Comparison of ENCODE assay signal across 16 cellular contexts in genomic region chr9:84393266-84393905, GRCh38. TPM values are rescaled to one million over a fixed set of nuclear protein-coding genes. Genes with fewer than 3 reads are reported as not detected.
DNase-seq lines count a peak whose midpoint lies in the region; FAIRE-seq and TF ChIP-seq lines count a peak whose summit lies in the region.
"Had no signal": no experiment of that assay in that cellular context is flagged by ENCODE, and none has a peak within 500 bp of the region (broad histone marks: within the 10 kb centered on the region; RNA-seq: fewer than 3 reads in every experiment).

No MANE protein-coding gene starts in this region.

- H3K4me1 ChIP-seq in H9 (ENCODE audit: insufficient read depth, low read length) (no peaks in the 10 kb centered on the region; the same call in 1 of the 2 replicates), H1 (replicated peaks in 1 of 4; ENCODE audit: control insufficient read depth in 3 of 4, insufficient read depth in 4 of 4, low read length in 3 of 4) (no peaks in the 10 kb centered on the region; a peak in 1 of 7 replicates), neural progenitor cell (no peaks in the 10 kb centered on the region), sigmoid colon (no peaks in the 10 kb centered on the region)
- H3K4me1 ChIP-seq: Peyer's patch had no signal

- H3K79me1 ChIP-seq in H9 (ENCODE audit: insufficient read depth, low read depth, low read length, poor library complexity, severe bottlenecking): no peaks in the 10 kb centered on the region
- H3K79me1 ChIP-seq in H1 (ENCODE audit: low read depth, low read length): no peaks in the 10 kb centered on the region

- H3K9ac ChIP-seq in H9 (ENCODE audit: extremely low read depth, insufficient read length, low read length) (no peak overlapping the region), H1 (replicated peaks in 1 of 4; ENCODE audit: extremely low read depth in 1 of 4, low read depth in 3 of 4, low read length in 3 of 4) (no peak overlapping the region), neural progenitor cell (no peak overlapping the region)

- H3K14ac ChIP-seq in H9 (ENCODE audit: insufficient read depth, low read length) (no peak overlapping the region), H1 (ENCODE audit: insufficient read length) (no peak overlapping the region)

- H4K8ac ChIP-seq in H9 (replicated peaks; ENCODE audit: insufficient read length, low read depth, low read length) (no peak overlapping the region), H1 (ENCODE audit: extremely low read depth, insufficient read depth, low read length) (no peak overlapping the region)

- no peaks in the 10 kb centered on the region for H3K9me3 ChIP-seq in H9 (ENCODE audit: control insufficient read depth, low read depth, low read length)
- no peaks in the 10 kb centered on the region for H3K9me3 ChIP-seq in H1 (ENCODE audit: insufficient read depth in 2 of 2, low read depth in 1 of 2, low read length in 1 of 2)
- H3K9me3 ChIP-seq in neural progenitor cell (ENCODE audit: low read depth): no peaks in the 10 kb centered on the region
- no peaks in the 10 kb centered on the region for H3K9me3 ChIP-seq in sigmoid colon
- H3K9me3 ChIP-seq: MG63, Peyer's patch had no signal

- no peak overlapping the region for H3T11ph ChIP-seq in H9 (ENCODE audit: low read length)

- H2BK12ac ChIP-seq in H9 (ENCODE audit: insufficient read length, low read depth, low read length): no peak overlapping the region
- H2BK12ac ChIP-seq in H1 (ENCODE audit: low read depth, low read length): no peak overlapping the region

- POLR2A ChIA-PET in H1 (lab: Charles Lee; ENCODE audit: partially characterized antibody): no interaction called here

- H3K4ac ChIP-seq in H9 (ENCODE audit: low read depth, low read length) (no peak overlapping the region), H1 (replicated peaks; ENCODE audit: insufficient read length, low read depth, low read length) (no peak overlapping the region)

- H3K23ac ChIP-seq in H9 (ENCODE audit: insufficient read length, low read depth, low read length) (no peak overlapping the region), H1 (ENCODE audit: insufficient read length) (no peak overlapping the region)

- H3K27ac Mint-ChIP-seq in H9 (no peak overlapping the region), neural progenitor cell (no peak overlapping the region)

- H3K4me1 Mint-ChIP-seq in H9: peaks cover 9 to 11% of the 10 kb centered on the region in 2 experiments
- H3K4me1 Mint-ChIP-seq in neural progenitor cell: peaks cover 8% of the 10 kb centered on the region

- H3K18ac ChIP-seq in H9 (ENCODE audit: insufficient read length, low read depth, low read length) (no peak overlapping the region), H1 (ENCODE audit: extremely low read depth, low read length) (no peak overlapping the region)

- no peaks in the 10 kb centered on the region; the same call in none of the 2 replicates for H3K27me3 Mint-ChIP-seq in H9 (ENCODE audit: low read depth)
- peaks cover 7% of the 10 kb centered on the region for H3K27me3 Mint-ChIP-seq in neural progenitor cell (ENCODE audit: insufficient read depth, low read depth)

- no peak overlapping the region for H2AK5ac ChIP-seq in H9 (ENCODE audit: insufficient read length, low read length)
- no peak overlapping the region for H2AK5ac ChIP-seq in H1 (ENCODE audit: low read depth, low read length)

- H3K9me3 Mint-ChIP-seq in H9 (no peaks in the 10 kb centered on the region), neural progenitor cell (no peaks in the 10 kb centered on the region)

- no peak for TF ChIP-seq RAD21 in H1 (IDR thresholded peaks at IDR 0.05 in 1 of 2, conservative IDR thresholded peaks at IDR 0.05 in 1 of 2; ENCODE audit: low read depth in 2 of 2, low read length in 2 of 2)

- FAIRE-seq in H1 (lab: Jason Lieb, UNC): no peak

- no peak for TF ChIP-seq POLR2A in NB4 (IDR thresholded peaks at IDR 0.05; ENCODE audit: extremely low read depth, insufficient read length)
- no peak for TF ChIP-seq POLR2A in H1 (IDR thresholded peaks at IDR 0.05; ENCODE audit: control extremely low read depth in 1 of 2, low read depth in 2 of 2, low read length in 2 of 2)
- no peak for TF ChIP-seq POLR2A in sigmoid colon (IDR thresholded peaks at IDR 0.05)

- H3K4me3 ChIP-seq in NB4 (ENCODE audit: low read depth, low read length) (no peak overlapping the region), H1 (ENCODE audit: extremely low read depth in 1 of 4, insufficient read depth in 2 of 4, low read depth in 3 of 4, low read length in 4 of 4) (no peak overlapping the region), neural progenitor cell (no peak overlapping the region), sigmoid colon (no peak overlapping the region)
- H3K4me3 ChIP-seq: MG63, Peyer's patch had no signal

- H2BK120ac ChIP-seq in H9 (ENCODE audit: low read depth, low read length, poor library complexity, severe bottlenecking) (no peak overlapping the region), H1 (replicated peaks; ENCODE audit: low read depth, low read length) (no peak overlapping the region)

- H2AFZ ChIP-seq in H9 (ENCODE audit: low read length) (no peak overlapping the region), H1 (ENCODE audit: low read length) (no peak overlapping the region), neural progenitor cell (replicated peaks) (no peak overlapping the region)

- intact Hi-C loops in sigmoid colon (cut with DNase I): no loop called here

- peaks cover 6% of the 10 kb centered on the region for H3K23me2 ChIP-seq in H9 (ENCODE audit: insufficient read length, low read depth, low read length, poor library complexity, severe bottlenecking)
- H3K23me2 ChIP-seq in H1 (ENCODE audit: low read depth, low read length): no peaks in the 10 kb centered on the region

- no peak overlapping the region for H2BK20ac ChIP-seq in H9 (ENCODE audit: low read depth, low read length, poor library complexity, severe bottlenecking)
- no peak overlapping the region for H2BK20ac ChIP-seq in H1 (ENCODE audit: low read length)

- no peaks in the 10 kb centered on the region for H3K36me3 ChIP-seq in H1 (ENCODE audit: control insufficient read depth in 2 of 4, insufficient read depth in 4 of 4, low read length in 3 of 4)
- no peaks in the 10 kb centered on the region for H3K36me3 ChIP-seq in neural progenitor cell
- H3K36me3 ChIP-seq in sigmoid colon: no peaks in the 10 kb centered on the region
- H3K36me3 ChIP-seq: MG63, Peyer's patch had no signal

- H4K20me1 ChIP-seq in H9 (ENCODE audit: control insufficient read depth, insufficient read depth, insufficient read length): no peaks in the 10 kb centered on the region
- peaks cover 0 to 2% of the 10 kb centered on the region in 2 experiments for H4K20me1 ChIP-seq in H1 (replicated peaks in 1 of 2; ENCODE audit: control insufficient read depth in 1 of 2, insufficient read depth in 2 of 2, low read length in 2 of 2)
- no peaks in the 10 kb centered on the region for H4K20me1 ChIP-seq in neural progenitor cell (ENCODE audit: low read depth)

- no peak overlapping the region for H3K56ac ChIP-seq in H9 (ENCODE audit: insufficient read length, low read depth, low read length)
- no peak overlapping the region for H3K56ac ChIP-seq in H1 (replicated peaks; ENCODE audit: insufficient read length, low read depth, low read length)

- H3K4me2 ChIP-seq in H9 (ENCODE audit: insufficient read depth, insufficient read length, low read length): no peak overlapping the region
- H3K4me2 ChIP-seq in H1 (ENCODE audit: insufficient read depth in 1 of 2, low read depth in 2 of 2, low read length in 2 of 2): no peak overlapping the region
- no peak overlapping the region for H3K4me2 ChIP-seq in neural progenitor cell

- H3K4me3 Mint-ChIP-seq in H9: no peak overlapping the region
- no peak overlapping the region for H3K4me3 Mint-ChIP-seq in neural progenitor cell

- H3K79me2 ChIP-seq in H9 (ENCODE audit: insufficient read depth, low read length): no peaks in the 10 kb centered on the region
- no peaks in the 10 kb centered on the region for H3K79me2 ChIP-seq in H1 (ENCODE audit: control insufficient read depth in 1 of 2, insufficient read depth in 2 of 2, low read length in 2 of 2)
- H3K79me2 ChIP-seq in neural progenitor cell (ENCODE audit: low read depth): no peaks in the 10 kb centered on the region

- TF ChIP-seq CTCF in H9 (conservative IDR thresholded peaks at IDR 0.05): peak; percentile 50
- peak; percentile 8 for TF ChIP-seq CTCF in NB4 (IDR thresholded peaks at IDR 0.05; ENCODE audit: low read depth, low read length)
- peak; percentile 29 to 49 (median 45); a peak in 3 of 4 replicates for TF ChIP-seq CTCF in H1 (IDR thresholded peaks at IDR 0.05; ENCODE audit: control extremely low read depth in 1 of 3, insufficient read depth in 1 of 3, low read depth in 1 of 3, low read length in 3 of 3)
- peak; percentile 19 for TF ChIP-seq CTCF in neural progenitor cell (IDR thresholded peaks at IDR 0.05)
- TF ChIP-seq CTCF in sigmoid colon (IDR thresholded peaks at IDR 0.05): no peak

- H2BK5ac ChIP-seq in H9 (ENCODE audit: insufficient read length, low read length): no peak overlapping the region
- H2BK5ac ChIP-seq in H1 (ENCODE audit: low read depth, low read length): no peak overlapping the region

- no peaks in the 10 kb centered on the region for H3K27me3 ChIP-seq in H9 (ENCODE audit: insufficient read depth, low read length)
- no peaks in the 10 kb centered on the region for H3K27me3 ChIP-seq in H1 (replicated peaks in 1 of 4; ENCODE audit: control insufficient read depth in 3 of 4, extremely low read depth in 1 of 4, insufficient read depth in 3 of 4, low read length in 3 of 4)
- no peaks in the 10 kb centered on the region for H3K27me3 ChIP-seq in neural progenitor cell
- H3K27me3 ChIP-seq in sigmoid colon: peaks cover 0 to 4% (median 0%) of the 10 kb centered on the region in 3 donors
- H3K27me3 ChIP-seq: Peyer's patch had no signal

- DNase-seq in H9: no peak
- no peak for DNase-seq in NB4 (ENCODE audit: low read depth)
- no peak for DNase-seq in H1 (ENCODE audit: low read depth in 1 of 2, low spot score in 2 of 2)
- DNase-seq in neural progenitor cell (ENCODE audit: low spot score): no peak
- no peak for DNase-seq in NCI-H1092 treated with DMSO at 0.1 percent for 48 hours (lab: John Stamatoyannopoulos, UW)
- DNase-seq in Ammon's horn (ENCODE audit: low spot score): no peak
- no peak for DNase-seq in sigmoid colon
- no peak for DNase-seq in T-helper 2 cell
- DNase-seq: KG1, MG63, NCI-H1436, NCI-H2029 treated with DMSO at 0.1 percent for 48 hours, NCI-H524 treated with DMSO at 0.1 percent for 48 hours, Peyer's patch, Right ventricle myocardium superior had no signal

- H3K36me3 Mint-ChIP-seq in H9 (ENCODE audit: insufficient read depth in 1 of 3, low read depth in 3 of 3) (no peaks in the 10 kb centered on the region), neural progenitor cell (no peaks in the 10 kb centered on the region)

- H4K5ac ChIP-seq in H9 (ENCODE audit: insufficient read length, low read depth, low read length) (no peak overlapping the region), H1 (ENCODE audit: insufficient read length, low read depth, low read length) (no peak overlapping the region)

- H3K27ac ChIP-seq in H9 (ENCODE audit: insufficient read length, low read depth, low read length): no peak overlapping the region
- no peak overlapping the region for H3K27ac ChIP-seq in H1 (ENCODE audit: low read depth, low read length)
- no peak overlapping the region for H3K27ac ChIP-seq in neural progenitor cell
- no peak overlapping the region for H3K27ac ChIP-seq in sigmoid colon
- H3K27ac ChIP-seq: C4-2B, Peyer's patch had no signal

- WGBS in H9 (ENCODE audit: extremely low coverage, insufficient read length, low lambda C conversion rate): no CpG with 5 or more reads among the region's 24 CpGs
- WGBS in H1 (ENCODE audit: extremely low coverage in 1 of 2, insufficient coverage in 1 of 2, insufficient read length in 1 of 2, insufficient replicate concordance in 2 of 2, low coverage in 1 of 2, low lambda C conversion rate in 2 of 2, missing lambda C conversion rate in 1 of 2), 2 experiments: 93% methylated on average over 19 of the region's 24 CpGs; no CpG with 5 or more reads in 1 of the 2 experiments
- 89 to 90% methylated on average over 24 of the region's 24 CpGs for WGBS in sigmoid colon, 2 donors

- CTCF ChIA-PET in H1 (lab: Charles Lee; ENCODE audit: partially characterized antibody): interaction anchor here (0.8 to 4.5 kb wide), 13 partner anchors 11 to 865 kb away, joined by 3 to 17 read pairs (median 3); no protein-coding TSS in a partner anchor

- H4K91ac ChIP-seq in H9 (ENCODE audit: insufficient read length, low read depth, low read length): no peak overlapping the region
- H4K91ac ChIP-seq in H1 (replicated peaks; ENCODE audit: insufficient read length, low read length): no peak overlapping the region

- no peaks in the 10 kb centered on the region for H3F3A ChIP-seq in neural progenitor cell (ENCODE audit: low read depth)

- H2BK15ac ChIP-seq in H9 (ENCODE audit: low read depth, low read length): no peak overlapping the region
- no peak overlapping the region for H2BK15ac ChIP-seq in H1 (ENCODE audit: low read length)

- TF ChIP-seq EP300 in H1 (IDR thresholded peaks at IDR 0.05; ENCODE audit: borderline replicate concordance in 1 of 2, low read depth in 2 of 2, low read length in 2 of 2) (no peak), sigmoid colon (IDR thresholded peaks at IDR 0.05) (no peak)

RNA-seq across cellular contexts. Expression of gene SLC28A3, which starts 52.8 kb away (rescaled TPM):
- total RNA-seq in H9 (2021) (not detected in 2 replicates), neural progenitor cell (ENCODE audit: low replicate concordance) (0.06 TPM in 1 of 2 replicates, not detected in the other), sigmoid colon (not detected)
- not detected in 2 replicates for total RNA-seq in H1 (2021; fragmentation: NEBNext Ultra II Directional; extraction: Animal tissue kit (Norgen Biotek cat#: 25700))
- polyA plus RNA-seq in H1 (2011; rRNA removed) (0.02 TPM in 1 of 2 replicates, not detected in the other), sigmoid colon (1 to 10 TPM in 1 of 3 donors, under 1 TPM in 1, not detected in 1; 0.23 to 2.4 TPM)
- 0.01 TPM for polyA plus RNA-seq in H1 (2011; cell fraction: cytosol; rRNA removed)
- not detected for polyA plus RNA-seq in H1 (2011; cell fraction: nucleus; rRNA removed)
- polyA plus RNA-seq in H1 (2012, experiment 1 of 2): not detected in 4 replicates
- polyA plus RNA-seq in H1 (2012, experiment 2 of 2): not detected
- 0.02 TPM for polyA plus RNA-seq in H1 (2013, experiment 1 of 2)
- 0.02 TPM for polyA plus RNA-seq in H1 (2013, experiment 2 of 2)
- not detected in 2 replicates for polyA minus RNA-seq in H1 (2011; rRNA and poly(A)+ RNA removed)
- polyA minus RNA-seq in H1 (2011; cell fraction: cytosol; rRNA and poly(A)+ RNA removed): not detected
- polyA minus RNA-seq in H1 (2011; cell fraction: nucleus; rRNA and poly(A)+ RNA removed): not detected

Comparison
In these comparisons a context has a peak if more than half of its experiments do, and no peak if none do; other contexts are left out.
1. CTCF ChIP-seq: peak in H9 (single experiment), NB4 (single experiment), H1 (3 of 3) and neural progenitor cell (single experiment); none in sigmoid colon (0 of 4).